Comparison of ENCODE assay signal across 8 cellular contexts in the genomic region with DNA sequence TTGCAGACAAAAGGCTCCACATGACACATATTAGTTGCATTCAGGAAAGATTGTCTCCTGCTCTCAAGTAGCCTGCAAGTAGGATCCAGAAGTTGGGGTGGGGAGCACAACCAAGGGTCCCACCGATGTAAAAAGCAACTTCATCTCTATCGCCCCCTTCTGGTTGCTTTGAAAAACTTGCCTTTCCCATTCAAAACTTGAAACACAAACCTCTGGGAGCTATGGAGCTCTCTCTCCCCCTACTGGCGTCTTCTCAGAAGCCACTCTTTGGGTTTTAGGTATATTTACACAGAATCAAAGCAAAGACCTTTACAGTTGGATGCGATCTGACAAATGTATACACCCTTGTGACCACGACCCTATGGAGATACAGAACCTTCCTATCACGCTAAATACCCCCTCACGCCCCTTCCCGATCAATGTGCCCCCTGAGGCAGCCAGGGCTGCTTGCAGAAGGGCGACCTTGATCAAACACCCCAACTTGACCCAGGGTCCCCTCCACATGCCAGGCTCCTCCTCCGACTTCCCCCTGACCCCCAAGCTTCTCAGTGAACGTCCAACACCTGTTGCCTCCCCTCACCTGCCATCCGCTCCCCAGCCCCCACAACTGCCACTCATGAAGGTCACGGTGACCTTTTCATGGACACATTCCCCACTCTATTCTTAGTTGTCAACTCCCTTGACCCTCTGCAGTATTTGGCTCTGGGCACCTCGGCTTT. TPM values are rescaled to one million over a fixed set of nuclear protein-coding genes. Genes with fewer than 3 reads are reported as not detected.
DNase-seq lines count a peak whose midpoint lies in the region; ATAC-seq, FAIRE-seq and TF ChIP-seq lines count a peak whose summit lies in the region.

No MANE protein-coding gene starts in this region.

- H3K4me2 ChIP-seq in H1 (ENCODE audit: insufficient read depth in 1 of 2, low read depth in 2 of 2, low read length in 2 of 2) (peak overlapping the region in 1 of 2 experiments; percentile 44; a peak in 1 of 4 replicates), mesenchymal stem cell (ENCODE audit: low read length, poor library complexity, severe bottlenecking) (no peak overlapping the region)

- no peak overlapping the region for H2BK120ac ChIP-seq in H1 (replicated peaks; ENCODE audit: low read depth, low read length)
- no peak overlapping the region for H2BK120ac ChIP-seq in mesenchymal stem cell (ENCODE audit: low read depth, low read length)

- H3K4ac ChIP-seq in H1 (replicated peaks; ENCODE audit: insufficient read length, low read depth, low read length) (no peak overlapping the region), mesenchymal stem cell (ENCODE audit: low read depth in 1 of 2, low read length in 2 of 2) (no peak overlapping the region)

- TF ChIP-seq POLR2A in H1 (IDR thresholded peaks at IDR 0.05; ENCODE audit: control extremely low read depth in 1 of 2, low read depth in 2 of 2, low read length in 2 of 2): no peak

- TF ChIP-seq RAD21 in H1 (IDR thresholded peaks at IDR 0.05 in 1 of 2, conservative IDR thresholded peaks at IDR 0.05 in 1 of 2; ENCODE audit: low read depth in 2 of 2, low read length in 2 of 2): peak; percentile 93 to 95

- H4K91ac ChIP-seq in H1 (replicated peaks; ENCODE audit: insufficient read length, low read length) (no peak overlapping the region), mesenchymal stem cell (ENCODE audit: low read length) (no peak overlapping the region)

- H3K27me3 ChIP-seq in H1 (replicated peaks in 1 of 4; ENCODE audit: control insufficient read depth in 3 of 4, extremely low read depth in 1 of 4, insufficient read depth in 3 of 4, low read length in 3 of 4) (no peaks in the 10 kb centered on the region), mesenchymal stem cell (ENCODE audit: control insufficient read depth in 1 of 2, insufficient read depth in 1 of 2, low read length in 2 of 2) (no peaks in the 10 kb centered on the region)

- H4K8ac ChIP-seq in H1 (ENCODE audit: extremely low read depth, insufficient read depth, low read length) (no peak overlapping the region), mesenchymal stem cell (ENCODE audit: low read length) (no peak overlapping the region)

- H3K79me2 ChIP-seq in H1 (ENCODE audit: control insufficient read depth in 1 of 2, insufficient read depth in 2 of 2, low read length in 2 of 2): peaks cover 0 to 35% of the 10 kb centered on the region in 2 experiments; a peak in 3 of 4 replicates

- H3K27ac Mint-ChIP-seq in HFFc6: peak overlapping the region; percentile 53
- H3K27ac Mint-ChIP-seq in type B pancreatic cell: peak overlapping the region; percentile 82

- H3K36me3 ChIP-seq in H1 (ENCODE audit: control insufficient read depth in 2 of 4, insufficient read depth in 4 of 4, low read length in 3 of 4) (peaks cover 0 to 8% (median 4%) of the 10 kb centered on the region in 4 experiments; a peak in 4 of 8 replicates), mesenchymal stem cell (ENCODE audit: control insufficient read depth in 1 of 2, insufficient read depth in 2 of 2, low read depth in 1 of 2, low read length in 2 of 2) (peaks cover 16 to 20% of the 10 kb centered on the region in 2 experiments)

- CTCF ChIA-PET in H1 (lab: Charles Lee; ENCODE audit: partially characterized antibody): interaction anchor here (0.5 to 8.1 kb wide), 39 partner anchors 11 to 1286 kb away, joined by 3 to 240 read pairs (median 4); partner anchors contain the start of genes FCGRT, FLT3LG, NOSIP and PRR12

- TF ChIP-seq CTCF in HFFc6 (IDR thresholded peaks at IDR 0.05): peak; percentile 99
- TF ChIP-seq CTCF in H1 (IDR thresholded peaks at IDR 0.05; ENCODE audit: control extremely low read depth in 1 of 3, insufficient read depth in 1 of 3, low read depth in 1 of 3, low read length in 3 of 3): peak; percentile 35 to 99 (median 99)
- peak; percentile 98 for TF ChIP-seq CTCF in type B pancreatic cell (conservative IDR thresholded peaks at IDR 0.05)

- DNase-seq in COLO829 (ENCODE audit: low spot score) (peak; percentile 97), HFFc6 (peak; percentile 73), NCI-H524 treated with DMSO at 0.1 percent for 48 hours (lab: John Stamatoyannopoulos, UW) (peak; percentile 19), H1 (ENCODE audit: low read depth in 1 of 2, low spot score in 2 of 2) (peak in 1 of 2 experiments; percentile 70), mesenchymal stem cell (peak; percentile 87), type B pancreatic cell (ENCODE audit: extremely low spot score, unreplicated experiment) (no peak)
- peak; percentile 55 for DNase-seq in activated CD4-positive, alpha-beta T cell treated with anti-CD3 and anti-CD28 coated beads for 1 hour

- no peak overlapping the region for H2BK5ac ChIP-seq in H1 (ENCODE audit: low read depth, low read length)
- no peak overlapping the region for H2BK5ac ChIP-seq in mesenchymal stem cell (ENCODE audit: low read depth, low read length, poor library complexity, severe bottlenecking)

- no peak overlapping the region for H3K14ac ChIP-seq in H1 (ENCODE audit: insufficient read length)
- H3K14ac ChIP-seq in mesenchymal stem cell (ENCODE audit: low read length in 2 of 2): no peak overlapping the region

- no peaks in the 10 kb centered on the region for H3K23me2 ChIP-seq in H1 (ENCODE audit: low read depth, low read length)

- H3K4me3 ChIP-seq in H1 (ENCODE audit: extremely low read depth in 1 of 4, insufficient read depth in 2 of 4, low read depth in 3 of 4, low read length in 4 of 4) (no peak overlapping the region), mesenchymal stem cell (ENCODE audit: insufficient read depth in 1 of 2, low read depth in 1 of 2, low read length in 2 of 2) (no peak overlapping the region)

- H3K56ac ChIP-seq in H1 (replicated peaks; ENCODE audit: insufficient read length, low read depth, low read length): no peak overlapping the region

- no peak overlapping the region for H2AK5ac ChIP-seq in H1 (ENCODE audit: low read depth, low read length)
- H2AK5ac ChIP-seq in mesenchymal stem cell (ENCODE audit: low read length, severe bottlenecking): no peak overlapping the region

- H3K79me1 ChIP-seq in H1 (ENCODE audit: low read depth, low read length) (peaks cover 2% of the 10 kb centered on the region; the same call in 1 of the 2 replicates), mesenchymal stem cell (replicated peaks; ENCODE audit: low read length, poor library complexity, severe bottlenecking) (peaks cover 17% of the 10 kb centered on the region)

- POLR2A ChIA-PET in H1 (lab: Charles Lee; ENCODE audit: partially characterized antibody): interaction anchor here (0.6 to 4.8 kb wide), 18 partner anchors 10 to 293 kb away, joined by 3 to 39 read pairs (median 5); partner anchors contain the start of genes NOSIP, PRRG2, RCN3 and RPS11

- 32% methylated on average over 14 of the region's 14 CpGs; no CpG with 5 or more reads in 1 of the 2 experiments for WGBS in H1 (ENCODE audit: extremely low coverage in 1 of 2, insufficient coverage in 1 of 2, insufficient read length in 1 of 2, insufficient replicate concordance in 2 of 2, low coverage in 1 of 2, low lambda C conversion rate in 2 of 2, missing lambda C conversion rate in 1 of 2), 2 experiments
- WGBS in mesenchymal stem cell: 36% methylated on average over 14 of the region's 14 CpGs

- H3K9me3 Mint-ChIP-seq in HFFc6: no peaks in the 10 kb centered on the region
- no peaks in the 10 kb centered on the region for H3K9me3 Mint-ChIP-seq in type B pancreatic cell

- H2AFZ ChIP-seq in H1 (ENCODE audit: low read length) (no peak overlapping the region), mesenchymal stem cell (ENCODE audit: low read depth, low read length) (no peak overlapping the region)

- H4K20me1 ChIP-seq in H1 (replicated peaks in 1 of 2; ENCODE audit: control insufficient read depth in 1 of 2, insufficient read depth in 2 of 2, low read length in 2 of 2): peaks cover 8 to 9% of the 10 kb centered on the region in 2 experiments

- H3K27me3 Mint-ChIP-seq in HFFc6 (ENCODE audit: insufficient read depth) (no peaks in the 10 kb centered on the region; the same call in 1 of the 2 replicates), type B pancreatic cell (no peaks in the 10 kb centered on the region)

- H2BK15ac ChIP-seq in H1 (ENCODE audit: low read length) (no peak overlapping the region), mesenchymal stem cell (ENCODE audit: low read depth, poor library complexity, severe bottlenecking) (no peak overlapping the region)

- H2BK20ac ChIP-seq in H1 (ENCODE audit: low read length): no peak overlapping the region

- H3K23ac ChIP-seq in H1 (ENCODE audit: insufficient read length) (no peak overlapping the region), mesenchymal stem cell (ENCODE audit: low read length in 2 of 2) (no peak overlapping the region)

- H3K9me3 ChIP-seq in H1 (ENCODE audit: insufficient read depth in 2 of 2, low read depth in 1 of 2, low read length in 1 of 2) (no peaks in the 10 kb centered on the region), mesenchymal stem cell (ENCODE audit: control insufficient read depth, low read length) (no peaks in the 10 kb centered on the region)

- no peak for TF ChIP-seq EP300 in H1 (IDR thresholded peaks at IDR 0.05; ENCODE audit: borderline replicate concordance in 1 of 2, low read depth in 2 of 2, low read length in 2 of 2)

- H2BK12ac ChIP-seq in H1 (ENCODE audit: low read depth, low read length) (no peak overlapping the region), mesenchymal stem cell (ENCODE audit: low read length in 2 of 2) (peak overlapping the region in 1 of 2 experiments; percentile 77)

- no peak overlapping the region for H3K9ac ChIP-seq in H1 (replicated peaks in 1 of 4; ENCODE audit: extremely low read depth in 1 of 4, low read depth in 3 of 4, low read length in 3 of 4)
- peak overlapping the region; percentile 5 for H3K9ac ChIP-seq in mesenchymal stem cell (ENCODE audit: low read length)

- H3K36me3 Mint-ChIP-seq in HFFc6 (ENCODE audit: low read depth) (peaks cover under 1% of the 10 kb centered on the region), type B pancreatic cell (peaks cover 14% of the 10 kb centered on the region)

- no peak overlapping the region for H4K5ac ChIP-seq in H1 (ENCODE audit: insufficient read length, low read depth, low read length)

- H3K4me3 Mint-ChIP-seq in HFFc6 (no peak overlapping the region), type B pancreatic cell (peak overlapping the region; percentile 20)

- no peak for ATAC-seq in GM21786 (IDR thresholded peaks at IDR 0.05; ENCODE audit: unreplicated experiment)

- peak; percentile 94 for FAIRE-seq in H1 (lab: Jason Lieb, UNC)

- H3K4me1 ChIP-seq in H1 (replicated peaks in 1 of 4; ENCODE audit: control insufficient read depth in 3 of 4, insufficient read depth in 4 of 4, low read length in 3 of 4) (peaks cover 2 to 5% (median 4%) of the 10 kb centered on the region in 4 experiments; a peak in 5 of 7 replicates), mesenchymal stem cell (ENCODE audit: control insufficient read depth, insufficient read depth, low read depth, low read length) (peaks cover 12% of the 10 kb centered on the region)

- H3K27ac ChIP-seq in H1 (ENCODE audit: low read depth, low read length) (no peak overlapping the region), mesenchymal stem cell (ENCODE audit: low read length, poor library complexity, severe bottlenecking) (no peak overlapping the region)

- H3K4me1 Mint-ChIP-seq in HFFc6 (ENCODE audit: low read depth): peaks cover 30% of the 10 kb centered on the region
- peaks cover 9% of the 10 kb centered on the region for H3K4me1 Mint-ChIP-seq in type B pancreatic cell (ENCODE audit: unreplicated experiment)

- H3K18ac ChIP-seq in H1 (ENCODE audit: extremely low read depth, low read length): no peak overlapping the region
- peak overlapping the region in 1 of 2 experiments; percentile 57 for H3K18ac ChIP-seq in mesenchymal stem cell (ENCODE audit: low read depth in 1 of 2, low read length in 2 of 2)

RNA-seq across cellular contexts. Expression of gene NOSIP, which starts 10.1 kb away (rescaled TPM):
- total RNA-seq in HFFc6 (2021; fragmentation: NEBNext Ultra II Directional; extraction: Animal tissue kit (Norgen Biotek cat#: 25700)): 10 to 100 TPM; 66.0 to 79.7 (median 72.4) TPM
- 85.1 and 93.8 TPM in 2 replicates for total RNA-seq in H1 (2021; fragmentation: NEBNext Ultra II Directional; extraction: Animal tissue kit (Norgen Biotek cat#: 25700))
- polyA plus RNA-seq in H1 (2011; rRNA removed): 192 and 254 TPM in 2 replicates
- 176 TPM for polyA plus RNA-seq in H1 (2011; cell fraction: cytosol; rRNA removed)
- polyA plus RNA-seq in H1 (2011; cell fraction: nucleus; rRNA removed): 194 TPM
- polyA plus RNA-seq in H1 (2012, experiment 1 of 2): 110 to 131 TPM (median 125 TPM) in 4 replicates
- polyA plus RNA-seq in H1 (2012, experiment 2 of 2): 159 TPM
- 52.7 TPM for polyA plus RNA-seq in H1 (2013, experiment 1 of 2)
- 50.1 TPM for polyA plus RNA-seq in H1 (2013, experiment 2 of 2)
- 67.6 and 81.3 TPM in 2 replicates for polyA minus RNA-seq in H1 (2011; rRNA and poly(A)+ RNA removed)
- 69.6 TPM for polyA minus RNA-seq in H1 (2011; cell fraction: cytosol; rRNA and poly(A)+ RNA removed)
- 59.9 TPM for polyA minus RNA-seq in H1 (2011; cell fraction: nucleus; rRNA and poly(A)+ RNA removed)
- polyA plus RNA-seq in mesenchymal stem cell (2013, experiment 1 of 2): 47.3 TPM
- polyA plus RNA-seq in mesenchymal stem cell (2013, experiment 2 of 2): 45.5 TPM
- 56.3 and 62.0 TPM in 2 replicates for total RNA-seq in type B pancreatic cell (ENCODE audit: low replicate concordance)

RNA-seq across cellular contexts. Expression of gene PRRG2, which starts 10.8 kb away (rescaled TPM):
- total RNA-seq in HFFc6 (2021; fragmentation: NEBNext Ultra II Directional; extraction: Animal tissue kit (Norgen Biotek cat#: 25700)): under 1 TPM; 0.33 to 0.69 (median 0.42) TPM
- total RNA-seq in H1 (2021; fragmentation: NEBNext Ultra II Directional; extraction: Animal tissue kit (Norgen Biotek cat#: 25700)): 4.1 and 5.7 TPM in 2 replicates
- polyA plus RNA-seq in H1 (2011; rRNA removed): 5.6 and 6.3 TPM in 2 replicates
- 6.0 TPM for polyA plus RNA-seq in H1 (2011; cell fraction: cytosol; rRNA removed)
- 6.0 TPM for polyA plus RNA-seq in H1 (2011; cell fraction: nucleus; rRNA removed)
- polyA plus RNA-seq in H1 (2012, experiment 1 of 2): 3.9 to 5.8 TPM (median 4.4 TPM) in 4 replicates
- 6.8 TPM for polyA plus RNA-seq in H1 (2012, experiment 2 of 2)
- polyA plus RNA-seq in H1 (2013, experiment 1 of 2): 6.7 TPM
- polyA plus RNA-seq in H1 (2013, experiment 2 of 2): 8.3 TPM
- 2.1 and 3.6 TPM in 2 replicates for polyA minus RNA-seq in H1 (2011; rRNA and poly(A)+ RNA removed)
- polyA minus RNA-seq in H1 (2011; cell fraction: cytosol; rRNA and poly(A)+ RNA removed): 1.9 TPM
- 6.6 TPM for polyA minus RNA-seq in H1 (2011; cell fraction: nucleus; rRNA and poly(A)+ RNA removed)
- polyA plus RNA-seq in mesenchymal stem cell (2013, experiment 1 of 2): 0.50 TPM
- 0.40 TPM for polyA plus RNA-seq in mesenchymal stem cell (2013, experiment 2 of 2)
- total RNA-seq in type B pancreatic cell (ENCODE audit: low replicate concordance): 5.1 and 5.2 TPM in 2 replicates

RNA-seq across cellular contexts. Expression of gene PRR12, which starts 20.7 kb away (rescaled TPM):
- total RNA-seq in HFFc6 (2021; fragmentation: NEBNext Ultra II Directional; extraction: Animal tissue kit (Norgen Biotek cat#: 25700)): 10 to 100 TPM; 23.3 to 26.2 (median 24.3) TPM
- total RNA-seq in H1 (2021; fragmentation: NEBNext Ultra II Directional; extraction: Animal tissue kit (Norgen Biotek cat#: 25700)): 59.4 and 63.8 TPM in 2 replicates
- 2.5 and 4.6 TPM in 2 replicates for polyA plus RNA-seq in H1 (2011; rRNA removed)
- 1.9 TPM for polyA plus RNA-seq in H1 (2011; cell fraction: cytosol; rRNA removed)
- 11.4 TPM for polyA plus RNA-seq in H1 (2011; cell fraction: nucleus; rRNA removed)
- 25.7 to 40.3 TPM (median 34.3 TPM) in 4 replicates for polyA plus RNA-seq in H1 (2012, experiment 1 of 2)
- 22.2 TPM for polyA plus RNA-seq in H1 (2012, experiment 2 of 2)
- polyA plus RNA-seq in H1 (2013, experiment 1 of 2): 23.0 TPM
- 21.2 TPM for polyA plus RNA-seq in H1 (2013, experiment 2 of 2)
- 2.5 and 2.8 TPM in 2 replicates for polyA minus RNA-seq in H1 (2011; rRNA and poly(A)+ RNA removed)
- 15.9 TPM for polyA minus RNA-seq in H1 (2011; cell fraction: cytosol; rRNA and poly(A)+ RNA removed)
- 10.8 TPM for polyA minus RNA-seq in H1 (2011; cell fraction: nucleus; rRNA and poly(A)+ RNA removed)
- polyA plus RNA-seq in mesenchymal stem cell (2013, experiment 1 of 2): 12.1 TPM
- 11.2 TPM for polyA plus RNA-seq in mesenchymal stem cell (2013, experiment 2 of 2)
- total RNA-seq in type B pancreatic cell (ENCODE audit: low replicate concordance): 32.0 and 40.0 TPM in 2 replicates

RNA-seq across cellular contexts. Expression of gene RCN3, which starts 42.5 kb away (rescaled TPM):
- total RNA-seq in HFFc6 (2021; fragmentation: NEBNext Ultra II Directional; extraction: Animal tissue kit (Norgen Biotek cat#: 25700)): 100 to 1,000 TPM; 117 to 316 (median 287) TPM
- 18.9 and 19.5 TPM in 2 replicates for total RNA-seq in H1 (2021; fragmentation: NEBNext Ultra II Directional; extraction: Animal tissue kit (Norgen Biotek cat#: 25700))
- polyA plus RNA-seq in H1 (2011; rRNA removed): 5.8 and 9.4 TPM in 2 replicates
- 4.5 TPM for polyA plus RNA-seq in H1 (2011; cell fraction: cytosol; rRNA removed)
- polyA plus RNA-seq in H1 (2011; cell fraction: nucleus; rRNA removed): 12.0 TPM
- polyA plus RNA-seq in H1 (2012, experiment 1 of 2): 7.5 to 13.8 TPM (median 11.7 TPM) in 4 replicates
- polyA plus RNA-seq in H1 (2012, experiment 2 of 2): 13.0 TPM
- polyA plus RNA-seq in H1 (2013, experiment 1 of 2): 24.8 TPM
- 27.4 TPM for polyA plus RNA-seq in H1 (2013, experiment 2 of 2)
- polyA minus RNA-seq in H1 (2011; rRNA and poly(A)+ RNA removed): 0.69 and 0.83 TPM in 2 replicates
- 1.9 TPM for polyA minus RNA-seq in H1 (2011; cell fraction: cytosol; rRNA and poly(A)+ RNA removed)
- polyA minus RNA-seq in H1 (2011; cell fraction: nucleus; rRNA and poly(A)+ RNA removed): 3.3 TPM
- polyA plus RNA-seq in mesenchymal stem cell (2013, experiment 1 of 2): 80.0 TPM
- polyA plus RNA-seq in mesenchymal stem cell (2013, experiment 2 of 2): 81.7 TPM
- total RNA-seq in type B pancreatic cell (ENCODE audit: low replicate concordance): 4.5 and 12.1 TPM in 2 replicates

RNA-seq across cellular contexts. Expression of gene FCGRT, which starts 57.8 kb away (rescaled TPM):
- 10 to 100 TPM; 33.2 to 39.3 (median 37.4) TPM for total RNA-seq in HFFc6 (2021; fragmentation: NEBNext Ultra II Directional; extraction: Animal tissue kit (Norgen Biotek cat#: 25700))
- 43.4 and 46.5 TPM in 2 replicates for total RNA-seq in H1 (2021; fragmentation: NEBNext Ultra II Directional; extraction: Animal tissue kit (Norgen Biotek cat#: 25700))
- 41.2 and 66.7 TPM in 2 replicates for polyA plus RNA-seq in H1 (2011; rRNA removed)
- 29.0 TPM for polyA plus RNA-seq in H1 (2011; cell fraction: cytosol; rRNA removed)
- 104 TPM for polyA plus RNA-seq in H1 (2011; cell fraction: nucleus; rRNA removed)
- 31.3 to 51.7 TPM (median 47.2 TPM) in 4 replicates for polyA plus RNA-seq in H1 (2012, experiment 1 of 2)
- polyA plus RNA-seq in H1 (2012, experiment 2 of 2): 38.5 TPM
- polyA plus RNA-seq in H1 (2013, experiment 1 of 2): 52.8 TPM
- 53.7 TPM for polyA plus RNA-seq in H1 (2013, experiment 2 of 2)
- 12.9 and 13.9 TPM in 2 replicates for polyA minus RNA-seq in H1 (2011; rRNA and poly(A)+ RNA removed)
- polyA minus RNA-seq in H1 (2011; cell fraction: cytosol; rRNA and poly(A)+ RNA removed): 15.7 TPM
- polyA minus RNA-seq in H1 (2011; cell fraction: nucleus; rRNA and poly(A)+ RNA removed): 12.3 TPM
- 183 TPM for polyA plus RNA-seq in mesenchymal stem cell (2013, experiment 1 of 2)
- 203 TPM for polyA plus RNA-seq in mesenchymal stem cell (2013, experiment 2 of 2)
- total RNA-seq in type B pancreatic cell (ENCODE audit: low replicate concordance): 102 and 106 TPM in 2 replicates
